In genomic region chr13:114017028-114017630, GRCh38 we compare ENCODE assay signal across 13 cellular contexts. TPM values are rescaled to one million over a fixed set of nuclear protein-coding genes. Genes with fewer than 3 reads are reported as not detected.
DNase-seq lines count a peak whose midpoint lies in the region; ATAC-seq and TF ChIP-seq lines count a peak whose summit lies in the region.
"Had no signal": no experiment of that assay in that cellular context is flagged by ENCODE, and none has a peak within 500 bp of the region (broad histone marks: within the 10 kb centered on the region; RNA-seq: fewer than 3 reads in every experiment).

No MANE protein-coding gene starts in this region.

- H3K36me3 Mint-ChIP-seq in activated T-helper 17 cell treated with anti-CD3 and anti-CD28 coated beads, Interleukin-2, amount 50 U/mL, for 72 hours (ENCODE audit: low read depth), result peaks cover 62% of the 10 kb centered on the region

- no peak overlapping the region for H3K4me3 ChIP-seq in GM12864 (ENCODE audit: low read depth, low read length)
- H3K4me3 ChIP-seq in spleen, result no peak overlapping the region

- no peak overlapping the region for H3K4me3 Mint-ChIP-seq in activated T-helper 17 cell treated with anti-CD3 and anti-CD28 coated beads, Interleukin-2, amount 50 U/mL, for 72 hours
- H3K4me3 Mint-ChIP-seq: T-cell had no signal

- H3K27ac ChIP-seq in spleen, result no peak overlapping the region
- H3K27ac ChIP-seq: parathyroid adenoma had no signal

- no peaks in the 10 kb centered on the region for H3K4me1 Mint-ChIP-seq in activated T-helper 17 cell treated with anti-CD3 and anti-CD28 coated beads, Interleukin-2, amount 50 U/mL, for 72 hours

- no peaks in the 10 kb centered on the region for H3K27me3 Mint-ChIP-seq in activated T-helper 17 cell treated with anti-CD3 and anti-CD28 coated beads, Interleukin-2, amount 50 U/mL, for 72 hours
- H3K27me3 Mint-ChIP-seq: T-cell had no signal

- no peak for TF ChIP-seq POLR2A in spleen (IDR thresholded peaks at IDR 0.05)

- peaks cover 5 to 91% (median 77%) of the 10 kb centered on the region in 6 donors for H3K36me3 ChIP-seq in spleen

- no peak for ATAC-seq in activated T-helper 17 cell treated with anti-CD3 and anti-CD28 coated beads, Interleukin-2, amount 50 U/mL, for 72 hours (replicated peaks)
- ATAC-seq in HG02571 (IDR thresholded peaks at IDR 0.05; ENCODE audit: unreplicated experiment), result no peak
- ATAC-seq: T-cell had no signal

- DNase-seq in AG08395 (ENCODE audit: low spot score), result peak; percentile 41
- no peak for DNase-seq in GM12864 (ENCODE audit: low read depth)
- DNase-seq in iPS-NIHi11 (ENCODE audit: low spot score), result peak; percentile 74
- no peak for DNase-seq in spleen
- DNase-seq in NCI-H526 (lab: John Stamatoyannopoulos, UW), result no peak
- DNase-seq in activated CD8-positive, alpha-beta memory T cell treated with anti-CD3 and anti-CD28 coated beads for 24 hours, result no peak
- DNase-seq: effector CD8-positive, alpha-beta T cell; GF-D8; NCI-H2171 treated with DMSO at 0.1 percent for 48 hours; T-cell had no signal

- TF ChIP-seq CTCF in GM12864 (IDR thresholded peaks at IDR 0.05; ENCODE audit: low read depth, low read length, missing control alignments) (peak; percentile 15), spleen (IDR thresholded peaks at IDR 0.05 in 8 of 11, conservative IDR thresholded peaks at IDR 0.05 in 3 of 11) (no peak)

- H3K27ac Mint-ChIP-seq in activated T-helper 17 cell treated with anti-CD3 and anti-CD28 coated beads, Interleukin-2, amount 50 U/mL, for 72 hours, result peak overlapping the region; percentile 85

- H3K27me3 ChIP-seq in spleen (replicated peaks in 1 of 7), result no peaks in the 10 kb centered on the region

- H3K9me3 Mint-ChIP-seq in activated T-helper 17 cell treated with anti-CD3 and anti-CD28 coated beads, Interleukin-2, amount 50 U/mL, for 72 hours, result no peaks in the 10 kb centered on the region
- H3K9me3 Mint-ChIP-seq: T-cell had no signal

- intact Hi-C loops in spleen (cut with DNase I; ENCODE audit: low total_unique reads), result no loop called here

- 88 to 89% (median 89%) methylated on average over 23 to 29 of the region's 29 CpGs for WGBS in spleen, 5 donors

- H3K9me3 ChIP-seq in spleen, result no peaks in the 10 kb centered on the region

- peaks cover 0 to 2% (median 0%) of the 10 kb centered on the region in 6 donors for H3K4me1 ChIP-seq in spleen
- H3K4me1 ChIP-seq: parathyroid adenoma had no signal

RNA-seq across cellular contexts. Expression of gene C13orf46, which starts 43.3 kb away (rescaled TPM):
- total RNA-seq in activated T-helper 17 cell treated with anti-CD3 and anti-CD28 coated beads, Interleukin-2, amount 50 U/mL, for 72 hours, result 1 to 10 TPM; 1.3 to 3.9 TPM
- total RNA-seq in spleen, result 1 to 10 TPM in 5 of 7 donors, under 1 TPM in 2; 0.83 to 4.2 (median 2.6) TPM
- under 1 TPM; 0.09 to 0.70 (median 0.13) TPM for polyA plus RNA-seq in spleen

Comparison
In these comparisons a context has a peak if more than half of its experiments do, and no peak if none do; other contexts are left out.
1. DNase-seq: peak in AG08395 (single experiment) and iPS-NIHi11 (single experiment); none in GM12864 (single experiment), spleen (single experiment), NCI-H526 (0 of 2) and activated CD8-positive, alpha-beta memory T cell treated with anti-CD3 and anti-CD28 coated beads for 24 hours (single experiment).